11 cellular contexts compared by ENCODE assay signal in the genomic region with DNA sequence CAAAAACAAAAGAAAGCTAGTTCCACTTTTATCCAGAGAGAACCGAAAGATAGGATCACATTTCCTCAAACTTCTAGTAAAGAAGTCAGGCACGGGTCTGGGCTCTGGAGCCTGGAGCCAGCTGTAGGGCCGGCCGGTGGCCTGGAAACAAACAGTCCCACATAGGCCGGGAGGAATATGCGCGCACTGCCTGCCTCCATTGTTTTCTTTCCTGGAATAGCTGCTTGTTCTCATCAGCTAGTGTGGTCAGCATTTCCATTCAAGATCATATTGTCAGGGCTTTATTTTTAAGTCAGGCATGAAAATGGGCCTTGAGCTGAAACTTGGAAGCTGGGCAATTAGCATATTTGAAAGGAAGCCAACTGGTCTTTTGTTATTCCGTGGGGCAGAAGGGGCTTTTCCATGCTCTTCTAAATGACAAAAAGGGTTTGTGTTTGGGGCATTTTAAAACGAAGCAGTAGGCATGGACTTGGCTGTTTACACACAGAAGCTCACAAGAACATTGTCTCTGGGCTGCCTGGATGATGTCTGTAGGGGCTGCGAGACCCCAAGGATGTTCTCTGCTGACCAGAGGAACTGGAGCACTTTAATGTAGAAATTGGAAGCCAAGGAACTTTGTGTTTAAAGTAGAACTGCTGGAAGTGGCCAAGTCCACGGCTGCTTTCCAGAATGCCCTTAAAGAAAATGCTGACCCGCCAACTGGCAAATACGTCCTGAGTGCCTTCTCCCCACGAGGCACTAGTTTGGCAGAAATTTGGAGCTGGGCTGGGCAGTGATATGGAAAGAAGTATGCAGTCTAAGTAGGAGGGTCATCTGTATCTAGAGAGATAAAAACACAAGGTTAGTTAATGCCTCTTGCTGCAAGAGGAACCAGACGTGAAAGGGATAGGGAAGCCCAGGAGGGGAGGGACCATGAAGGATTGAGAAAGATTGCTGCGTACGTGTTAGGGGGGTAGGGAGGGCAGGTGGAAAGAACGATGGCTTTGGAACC. TPM values are rescaled to one million over a fixed set of nuclear protein-coding genes. Genes with fewer than 3 reads are reported as not detected.
DNase-seq lines count a peak whose midpoint lies in the region; ATAC-seq and TF ChIP-seq lines count a peak whose summit lies in the region.
"Had no signal": no experiment of that assay in that cellular context is flagged by ENCODE, and none has a peak within 500 bp of the region (broad histone marks: within the 10 kb centered on the region; RNA-seq: fewer than 3 reads in every experiment).

No MANE protein-coding gene starts in this region.

- H3K36me3 ChIP-seq in left lung: no peaks in the 10 kb centered on the region

- peak overlapping the region; percentile 9 for H3K4me3 ChIP-seq in coronary artery
- H3K4me3 ChIP-seq in left lung: no peak overlapping the region

- no peaks in the 10 kb centered on the region for H3K27me3 ChIP-seq in left lung

- peak overlapping the region; percentile 81 to 87 for H3K27ac ChIP-seq in coronary artery
- H3K27ac ChIP-seq in left lung: peak overlapping the region; percentile 26 to 62

- DNase-seq in NOMO-1 treated with DMSO at 0.1 percent for 48 hours (lab: John Stamatoyannopoulos, UW; ENCODE audit: unreplicated experiment) (peak; percentile 84), coronary artery (ENCODE audit: low spot score) (no peak), left lung (no peak), superior temporal gyrus (ENCODE audit: extremely low spot score) (peak; percentile 96), mesenteric fat pad (ENCODE audit: low spot score) (no peak), D341Med (ENCODE audit: low spot score) (no peak)
- no peak for DNase-seq in activated CD8-positive, alpha-beta memory T cell treated with anti-CD3 and anti-CD28 coated beads for 24 hours
- DNase-seq: activated naive CD8-positive, alpha-beta T cell treated with anti-CD3 and anti-CD28 coated beads, Interleukin-2, amount 10 ng/mL, durations not matched to agents 7 days and 5 days; NCI-H526; stimulated activated CD4-positive, alpha-beta T cell treated with anti-CD3 and anti-CD28 coated beads, Interleukin-4, amount 100 ng/mL, for 1 hour had no signal

- peaks cover 0 to 9% of the 10 kb centered on the region in 2 donors for H3K4me1 ChIP-seq in left lung

- no peaks in the 10 kb centered on the region for H3K9me3 ChIP-seq in left lung

- intact Hi-C loops in left lung (cut with DNase I): no loop called here

- no peak for TF ChIP-seq CTCF in coronary artery (IDR thresholded peaks at IDR 0.05)
- no peak for TF ChIP-seq CTCF in left lung (IDR thresholded peaks at IDR 0.05)

- ATAC-seq in left lung: peak; percentile 59
- no peak for ATAC-seq in GM18858 (IDR thresholded peaks at IDR 0.05; ENCODE audit: unreplicated experiment)

RNA-seq across cellular contexts. Expression of gene RFX8, which starts 59.0 kb away (rescaled TPM):
- total RNA-seq in left lung (under 1 TPM in 1 of 2 donors, not detected in 1; 0.41 TPM), mesenteric fat pad (0.16 TPM)

Comparison
In these comparisons a context has a peak if more than half of its experiments do, and no peak if none do; other contexts are left out.
1. DNase-seq: peak in NOMO-1 treated with DMSO at 0.1 percent for 48 hours (single experiment) and superior temporal gyrus (single experiment); none in coronary artery (single experiment), left lung (0 of 2), activated CD8-positive, alpha-beta memory T cell treated with anti-CD3 and anti-CD28 coated beads for 24 hours (single experiment), mesenteric fat pad (single experiment) and D341Med (single experiment).